In the genomic region with DNA sequence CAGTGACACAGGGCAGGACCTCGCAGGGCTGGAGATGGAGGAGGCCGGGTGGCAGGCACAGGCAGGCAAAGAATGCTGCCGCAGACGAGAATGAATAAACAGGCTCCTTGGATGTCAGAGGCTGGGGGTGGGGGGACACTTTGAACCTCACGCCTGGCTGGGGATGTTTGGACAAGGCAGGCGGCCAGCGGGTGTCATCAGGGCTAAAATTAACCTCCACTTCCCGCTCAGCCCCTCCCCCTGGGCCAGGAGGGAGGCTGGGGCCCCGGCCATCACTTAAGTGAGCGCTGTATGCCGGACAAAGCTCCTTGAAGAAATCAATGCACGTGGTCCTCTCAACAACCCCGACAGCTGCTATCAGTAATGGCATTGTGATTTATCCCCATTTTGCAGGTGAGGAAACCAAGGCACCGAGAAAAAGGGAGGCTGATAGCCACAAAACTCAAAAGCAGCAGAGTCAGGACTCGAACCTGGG, we compare ENCODE assay signal across 8 cellular contexts. TPM values are rescaled to one million over a fixed set of nuclear protein-coding genes. Genes with fewer than 3 reads are reported as not detected.
DNase-seq lines count a peak whose midpoint lies in the region; ATAC-seq and TF ChIP-seq lines count a peak whose summit lies in the region.
"Had no signal": no experiment of that assay in that cellular context is flagged by ENCODE, and none has a peak within 500 bp of the region (broad histone marks: within the 10 kb centered on the region; RNA-seq: fewer than 3 reads in every experiment).

No MANE protein-coding gene starts in this region.

- TF ChIP-seq POLR2A in Peyer's patch (IDR thresholded peaks at IDR 0.05) (no peak), transverse colon (IDR thresholded peaks at IDR 0.05) (no peak)

- peak; percentile 62 for TF ChIP-seq EP300 in transverse colon (IDR thresholded peaks at IDR 0.05; ENCODE audit: low read depth)

- 18 to 60% methylated on average over 1 to 15 of the region's 15 CpGs for WGBS in transverse colon (ENCODE audit: low coverage in 1 of 2), 2 donors

- H3K4me3 ChIP-seq in Peyer's patch (no peak overlapping the region), transverse colon (no peak overlapping the region)

- H3K9me3 ChIP-seq in Peyer's patch (no peaks in the 10 kb centered on the region), transverse colon (no peaks in the 10 kb centered on the region)

- TF ChIP-seq CTCF in Peyer's patch (IDR thresholded peaks at IDR 0.05) (no peak), transverse colon (IDR thresholded peaks at IDR 0.05) (no peak)

- H3K36me3 ChIP-seq in Peyer's patch (no peaks in the 10 kb centered on the region), transverse colon (no peaks in the 10 kb centered on the region)

- peak in 1 of 3 donors; percentile 64 for DNase-seq in Peyer's patch
- peak; percentile 73 for DNase-seq in left cardiac atrium
- DNase-seq in transverse colon: peak; percentile 74
- no peak for DNase-seq in NCI-H1930 (lab: John Stamatoyannopoulos, UW)
- no peak for DNase-seq in effector CD8-positive, alpha-beta T cell (lab: John Stamatoyannopoulos, UW)
- DNase-seq: activated naive CD8-positive, alpha-beta T cell treated with anti-CD3 and anti-CD28 coated beads, Interleukin-2, amount 10 ng/mL, durations not matched to agents 7 days and 5 days had no signal

- ATAC-seq in left cardiac atrium: peak; percentile 91 to 92
- ATAC-seq in GM18870 (IDR thresholded peaks at IDR 0.05; ENCODE audit: unreplicated experiment): no peak

- in situ Hi-C loops in transverse colon (cut with MboI; ENCODE audit: low pct_ligation_motif_present in 1 of 4, low pct_unique_long_range_greater_than_20kb in 1 of 4, low sequenced_read_pairs in 3 of 4): loop anchor here in 2 of 4 donors (10.0 kb wide), 2 partner anchors 66 to 76 kb away; a partner anchor contains a TSS

- H3K27me3 ChIP-seq in Peyer's patch: no peaks in the 10 kb centered on the region
- H3K27me3 ChIP-seq in transverse colon: peaks cover 45% of the 10 kb centered on the region

- intact Hi-C loops in left cardiac atrium (cut with DNase I): no loop called here
- intact Hi-C loops in transverse colon (cut with DNase I; ENCODE audit: low total_unique reads): no loop called here

- H3K4me1 ChIP-seq in Peyer's patch: peaks cover 0 to 13% (median 0%) of the 10 kb centered on the region in 4 donors
- H3K4me1 ChIP-seq in transverse colon: peaks cover 12 to 15% (median 13%) of the 10 kb centered on the region in 4 donors

- peak overlapping the region in 3 of 4 donors; percentile 19 to 58 (median 42) for H3K27ac ChIP-seq in Peyer's patch
- peak overlapping the region; percentile 63 to 84 (median 75) for H3K27ac ChIP-seq in transverse colon

RNA-seq across cellular contexts. Expression of a gene that starts 10.3 kb away (rescaled TPM):
- total RNA-seq in Peyer's patch (not detected), left cardiac atrium (not detected), transverse colon (1 to 10 TPM in 1 of 4 donors, not detected in 3; 4.8 TPM)
- total RNA-seq: lung microvascular endothelial cell had no signal

RNA-seq across cellular contexts. Expression of a gene that starts 22.9 kb away (rescaled TPM):
- total RNA-seq in Peyer's patch (100 to 1,000 TPM; 101 to 194 (median 169) TPM), left cardiac atrium (100 to 1,000 TPM; 503 to 537 TPM), transverse colon (100 to 1,000 TPM; 149 to 352 (median 235) TPM)

RNA-seq across cellular contexts. Expression of a gene that starts 24.0 kb away (rescaled TPM):
- 10 to 100 TPM in 3 of 4 donors, 1 to 10 TPM in 1; 9.6 to 24.8 (median 18.4) TPM for total RNA-seq in Peyer's patch
- 1 to 10 TPM; 1.9 to 3.3 TPM for total RNA-seq in left cardiac atrium
- total RNA-seq in transverse colon: 10 to 100 TPM in 2 of 4 donors, 1 to 10 TPM in 2; 8.9 to 59.5 (median 18.4) TPM

RNA-seq across cellular contexts. Expression of a gene that starts 29.4 kb away (rescaled TPM):
- 100 to 1,000 TPM in 3 of 4 donors, 10 to 100 TPM in 1; 37.1 to 207 (median 155) TPM for total RNA-seq in Peyer's patch
- not detected for total RNA-seq in left cardiac atrium
- total RNA-seq in transverse colon: 100 to 1,000 TPM; 180 to 222 (median 191) TPM
- total RNA-seq: activated naive CD8-positive, alpha-beta T cell treated with anti-CD3 and anti-CD28 coated beads, Interleukin-2, amount 10 ng/mL, durations not matched to agents 7 days and 5 days; lung microvascular endothelial cell had no signal

RNA-seq across cellular contexts. Expression of a gene that starts 33.4 kb away (rescaled TPM):
- total RNA-seq in Peyer's patch (10 to 100 TPM in 3 of 4 donors, 1 to 10 TPM in 1; 9.5 to 44.6 (median 24.4) TPM), left cardiac atrium (1 to 10 TPM; 6.6 to 6.9 TPM), transverse colon (10 to 100 TPM; 24.6 to 57.3 (median 38.0) TPM)

Comparison
In these comparisons a context has a peak if more than half of its experiments do, and no peak if none do; other contexts are left out.
1. DNase-seq: peak in left cardiac atrium (single experiment) and transverse colon (single experiment); none in NCI-H1930 (0 of 2) and effector CD8-positive, alpha-beta T cell (single experiment).